ENCODE assay signal across 8 cellular contexts in the genomic region with DNA sequence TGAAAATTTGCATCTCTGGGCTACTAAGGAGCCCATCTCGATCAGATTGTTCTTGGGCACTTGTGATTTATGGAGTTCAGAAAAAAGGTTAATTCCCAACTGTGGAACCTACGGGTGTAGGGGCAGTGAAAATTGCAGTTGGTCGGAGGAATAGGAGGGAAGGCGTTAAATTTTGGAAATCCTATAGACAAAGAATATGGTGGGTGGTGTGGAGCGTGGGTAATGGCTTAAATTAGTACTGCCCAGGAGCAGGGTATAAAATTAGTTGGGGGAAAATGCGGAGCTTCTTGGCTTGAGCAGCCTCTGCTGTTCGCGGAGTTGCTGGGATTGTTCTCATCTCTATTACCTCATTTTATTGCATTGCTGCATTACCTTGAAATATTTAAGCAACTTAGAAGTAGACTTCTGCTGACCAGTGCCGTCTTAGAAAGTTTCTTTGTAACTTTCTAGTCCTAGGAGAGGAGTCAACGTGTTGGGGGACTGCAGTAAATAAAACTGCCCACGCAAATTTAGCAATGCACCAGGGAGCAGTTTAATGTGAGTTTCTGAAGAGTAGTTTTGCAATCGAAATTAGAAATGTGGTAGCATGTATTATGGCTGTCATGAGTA. TPM values are rescaled to one million over a fixed set of nuclear protein-coding genes. Genes with fewer than 3 reads are reported as not detected.
DNase-seq lines count a peak whose midpoint lies in the region; ATAC-seq and TF ChIP-seq lines count a peak whose summit lies in the region.

No MANE protein-coding gene starts in this region.

- H3K4me3 ChIP-seq in HL-60 (replicated peaks; ENCODE audit: insufficient read depth, low read length) (peak overlapping the region; percentile 33), fibroblast of villous mesenchyme (ENCODE audit: low read depth, low read length) (peak overlapping the region; percentile 70)

- peak overlapping the region; percentile 68 for H3K4me3 Mint-ChIP-seq in Calu3 (ENCODE audit: low read depth, unreplicated experiment)
- H3K4me3 Mint-ChIP-seq in activated T-helper 17 cell treated with anti-CD3 and anti-CD28 coated beads, Interleukin-2, amount 50 U/mL, for 72 hours, result peak overlapping the region; percentile 94
- peak overlapping the region; percentile 85 for H3K4me3 Mint-ChIP-seq in progenitor cell of endocrine pancreas (ENCODE audit: low read depth)

- TF ChIP-seq CTCF in Calu3 (IDR thresholded peaks at IDR 0.05; ENCODE audit: unreplicated experiment) (no peak), HL-60 (IDR thresholded peaks at IDR 0.05; ENCODE audit: insufficient read depth, low read length) (no peak), fibroblast of villous mesenchyme (IDR thresholded peaks at IDR 0.05; ENCODE audit: insufficient read depth, low read depth, low read length) (no peak), progenitor cell of endocrine pancreas (IDR thresholded peaks at IDR 0.05; ENCODE audit: unreplicated experiment) (no peak)

- BruUV-seq in Calu3 (replicated peaks; lab: Mats Ljungman, UMichigan), result no TSS peak

- no peak overlapping the region for H3K27ac ChIP-seq in HL-60 (replicated peaks)

- CTCF ChIA-PET in Calu3 (lab: Charles Lee), result no interaction called here

- intact Hi-C loops in Calu3 (cut with micrococcal nuclease; ENCODE audit: unreplicated experiment), result loop anchor here (5.0 kb wide), 1 partner anchor 235 kb away; no protein-coding TSS in a partner anchor

- H3K36me3 Mint-ChIP-seq in Calu3 (ENCODE audit: insufficient read depth, unreplicated experiment), result peaks cover 19% of the 10 kb centered on the region
- peaks cover 77% of the 10 kb centered on the region for H3K36me3 Mint-ChIP-seq in activated T-helper 17 cell treated with anti-CD3 and anti-CD28 coated beads, Interleukin-2, amount 50 U/mL, for 72 hours (ENCODE audit: low read depth)
- H3K36me3 Mint-ChIP-seq in progenitor cell of endocrine pancreas (ENCODE audit: insufficient read depth), result no peaks in the 10 kb centered on the region

- H3K27me3 Mint-ChIP-seq in Calu3 (ENCODE audit: unreplicated experiment) (peaks cover 70% of the 10 kb centered on the region), progenitor cell of endocrine pancreas (peaks cover 70% of the 10 kb centered on the region)
- H3K27me3 Mint-ChIP-seq in activated T-helper 17 cell treated with anti-CD3 and anti-CD28 coated beads, Interleukin-2, amount 50 U/mL, for 72 hours, result no peaks in the 10 kb centered on the region

- H3K27me3 ChIP-seq in HL-60 (ENCODE audit: insufficient read depth, poor library complexity, severe bottlenecking), result peaks cover 10% of the 10 kb centered on the region

- H3K27ac Mint-ChIP-seq in Calu3 (ENCODE audit: unreplicated experiment) (no peak overlapping the region), progenitor cell of endocrine pancreas (peak overlapping the region; percentile 63)
- peak overlapping the region; percentile 100 for H3K27ac Mint-ChIP-seq in activated T-helper 17 cell treated with anti-CD3 and anti-CD28 coated beads, Interleukin-2, amount 50 U/mL, for 72 hours

- ATAC-seq in activated T-helper 17 cell treated with anti-CD3 and anti-CD28 coated beads, Interleukin-2, amount 50 U/mL, for 72 hours (replicated peaks), result no peak
- ATAC-seq in HG03520 (IDR thresholded peaks at IDR 0.05; ENCODE audit: unreplicated experiment), result no peak

- H3K4me1 Mint-ChIP-seq in Calu3 (ENCODE audit: low read depth, unreplicated experiment), result peaks cover 21% of the 10 kb centered on the region
- H3K4me1 Mint-ChIP-seq in activated T-helper 17 cell treated with anti-CD3 and anti-CD28 coated beads, Interleukin-2, amount 50 U/mL, for 72 hours, result peaks cover 23% of the 10 kb centered on the region
- H3K4me1 Mint-ChIP-seq in progenitor cell of endocrine pancreas (ENCODE audit: low read depth), result peaks cover 19% of the 10 kb centered on the region

- H3K9me3 Mint-ChIP-seq in Calu3 (ENCODE audit: low read depth, unreplicated experiment), result no peaks in the 10 kb centered on the region
- H3K9me3 Mint-ChIP-seq in activated T-helper 17 cell treated with anti-CD3 and anti-CD28 coated beads, Interleukin-2, amount 50 U/mL, for 72 hours, result no peaks in the 10 kb centered on the region
- no peaks in the 10 kb centered on the region for H3K9me3 Mint-ChIP-seq in progenitor cell of endocrine pancreas (ENCODE audit: low read depth)

- DNase-seq in Calu3 (no peak), HL-60 (ENCODE audit: low read depth in 1 of 2, low spot score in 1 of 2) (no peak), fibroblast of villous mesenchyme (ENCODE audit: low read depth) (peak; percentile 85), progenitor cell of endocrine pancreas (ENCODE audit: low spot score, unreplicated experiment) (no peak), DMS153 (lab: John Stamatoyannopoulos, UW) (no peak)
- no peak for DNase-seq in stimulated activated CD8-positive, alpha-beta memory T cell treated with anti-CD3 and anti-CD28 coated beads, Interleukin-4, amount 100 ng/mL, for 48 hours

RNA-seq across cellular contexts. Expression of a gene that starts 0.5 kb away (rescaled TPM):
- total RNA-seq in Calu3 (2022), result not detected in 2 replicates
- total RNA-seq in activated T-helper 17 cell treated with anti-CD3 and anti-CD28 coated beads, Interleukin-2, amount 50 U/mL, for 72 hours, result 100 to 1,000 TPM; 147 to 170 TPM
- total RNA-seq in fibroblast of villous mesenchyme, result 9.9 and 12.9 TPM in 2 replicates
- total RNA-seq in progenitor cell of endocrine pancreas, result 0.89 and 1.1 TPM in 2 replicates

Comparison
In these comparisons a context has a peak if more than half of its experiments do, and no peak if none do; other contexts are left out.
1. RNA of a gene that starts 0.5 kb away (total RNA-seq): 147 to 170 TPM in activated T-helper 17 cell treated with anti-CD3 and anti-CD28 coated beads, Interleukin-2, amount 50 U/mL, for 72 hours; 9.9 to 12.9 TPM in fibroblast of villous mesenchyme, 0.89 to 1.1 TPM in progenitor cell of endocrine pancreas and not detected in Calu3; every median in the first group is over 10 times any median in the second.
2. Peak in every context shown above with its lines, with median percentiles within 50 percentile points of each other: H3K4me3 Mint-ChIP-seq.